ENCODE assay signal across 2 cellular contexts in the genomic region with DNA sequence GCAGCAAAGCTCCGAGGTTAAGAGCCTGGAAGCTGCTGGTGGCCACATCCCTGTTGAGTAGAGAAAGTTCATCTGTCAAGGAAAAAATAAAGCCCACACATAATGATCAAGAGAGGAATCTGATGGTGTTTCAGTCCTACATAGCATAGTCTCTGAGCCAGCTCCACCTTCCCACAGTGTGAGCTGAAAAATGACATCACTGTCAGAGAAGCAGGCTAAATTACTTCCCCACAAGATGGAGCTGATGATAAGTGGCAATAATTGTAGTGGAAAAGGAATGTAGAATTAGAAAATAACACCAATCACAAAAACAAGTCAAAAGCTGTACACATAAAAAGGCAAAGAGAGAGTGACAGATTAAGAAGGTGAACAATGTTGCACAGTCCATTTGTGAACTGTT.
A peak's percentile ranks its signal among the peaks of the same experiment; 100 is the strongest.
TF ChIP-seq lines count a peak whose summit lies in the region.

No MANE protein-coding gene starts in this region.

TF ChIP-seq in Ishikawa, 13 proteins besides CTCF, POLR2A, EP300 and RAD21:
- TF ChIP-seq, protein P1, sequence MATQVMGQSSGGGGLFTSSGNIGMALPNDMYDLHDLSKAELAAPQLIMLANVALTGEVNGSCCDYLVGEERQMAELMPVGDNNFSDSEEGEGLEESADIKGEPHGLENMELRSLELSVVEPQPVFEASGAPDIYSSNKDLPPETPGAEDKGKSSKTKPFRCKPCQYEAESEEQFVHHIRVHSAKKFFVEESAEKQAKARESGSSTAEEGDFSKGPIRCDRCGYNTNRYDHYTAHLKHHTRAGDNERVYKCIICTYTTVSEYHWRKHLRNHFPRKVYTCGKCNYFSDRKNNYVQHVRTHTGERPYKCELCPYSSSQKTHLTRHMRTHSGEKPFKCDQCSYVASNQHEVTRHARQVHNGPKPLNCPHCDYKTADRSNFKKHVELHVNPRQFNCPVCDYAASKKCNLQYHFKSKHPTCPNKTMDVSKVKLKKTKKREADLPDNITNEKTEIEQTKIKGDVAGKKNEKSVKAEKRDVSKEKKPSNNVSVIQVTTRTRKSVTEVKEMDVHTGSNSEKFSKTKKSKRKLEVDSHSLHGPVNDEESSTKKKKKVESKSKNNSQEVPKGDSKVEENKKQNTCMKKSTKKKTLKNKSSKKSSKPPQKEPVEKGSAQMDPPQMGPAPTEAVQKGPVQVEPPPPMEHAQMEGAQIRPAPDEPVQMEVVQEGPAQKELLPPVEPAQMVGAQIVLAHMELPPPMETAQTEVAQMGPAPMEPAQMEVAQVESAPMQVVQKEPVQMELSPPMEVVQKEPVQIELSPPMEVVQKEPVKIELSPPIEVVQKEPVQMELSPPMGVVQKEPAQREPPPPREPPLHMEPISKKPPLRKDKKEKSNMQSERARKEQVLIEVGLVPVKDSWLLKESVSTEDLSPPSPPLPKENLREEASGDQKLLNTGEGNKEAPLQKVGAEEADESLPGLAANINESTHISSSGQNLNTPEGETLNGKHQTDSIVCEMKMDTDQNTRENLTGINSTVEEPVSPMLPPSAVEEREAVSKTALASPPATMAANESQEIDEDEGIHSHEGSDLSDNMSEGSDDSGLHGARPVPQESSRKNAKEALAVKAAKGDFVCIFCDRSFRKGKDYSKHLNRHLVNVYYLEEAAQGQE (IDR thresholded peaks at IDR 0.05; ENCODE audit: low read depth), result no peak
- no peak for TF ChIP-seq CREB1 (IDR thresholded peaks at IDR 0.05; ENCODE audit: low read depth)
- no peak for TF ChIP-seq NFIC (IDR thresholded peaks at IDR 0.05)
- TF ChIP-seq EGR1 (IDR thresholded peaks at IDR 0.05), result no peak
- TF ChIP-seq TEAD4 (IDR thresholded peaks at IDR 0.05), result no peak
- TF ChIP-seq TCF12 (IDR thresholded peaks at IDR 0.05; ENCODE audit: low read depth), result no peak
- TF ChIP-seq YY1 (IDR thresholded peaks at IDR 0.05; ENCODE audit: low read depth), result no peak
- TF ChIP-seq, protein P2, sequence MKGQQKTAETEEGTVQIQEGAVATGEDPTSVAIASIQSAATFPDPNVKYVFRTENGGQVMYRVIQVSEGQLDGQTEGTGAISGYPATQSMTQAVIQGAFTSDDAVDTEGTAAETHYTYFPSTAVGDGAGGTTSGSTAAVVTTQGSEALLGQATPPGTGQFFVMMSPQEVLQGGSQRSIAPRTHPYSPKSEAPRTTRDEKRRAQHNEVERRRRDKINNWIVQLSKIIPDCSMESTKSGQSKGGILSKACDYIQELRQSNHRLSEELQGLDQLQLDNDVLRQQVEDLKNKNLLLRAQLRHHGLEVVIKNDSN (IDR thresholded peaks at IDR 0.05), result no peak
- TF ChIP-seq FOXM1 (IDR thresholded peaks at IDR 0.05; ENCODE audit: borderline replicate concordance, low read depth), result no peak
- no peak for TF ChIP-seq CEBPB (IDR thresholded peaks at IDR 0.05)
- TF ChIP-seq ZBTB7A (IDR thresholded peaks at IDR 0.05; ENCODE audit: low read depth), result no peak
- TF ChIP-seq, protein P3, sequence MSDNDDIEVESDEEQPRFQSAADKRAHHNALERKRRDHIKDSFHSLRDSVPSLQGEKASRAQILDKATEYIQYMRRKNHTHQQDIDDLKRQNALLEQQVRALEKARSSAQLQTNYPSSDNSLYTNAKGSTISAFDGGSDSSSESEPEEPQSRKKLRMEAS (IDR thresholded peaks at IDR 0.05), result no peak
- no peak for TF ChIP-seq TAF1 (IDR thresholded peaks at IDR 0.05; ENCODE audit: low read depth)
TF ChIP-seq in Ishikawa: peak in this region for 0.

TF ChIP-seq in K562, 482 proteins besides CTCF, POLR2A, EP300 and RAD21 (continued from another document and continues in another):
- TF ChIP-seq, protein P4, sequence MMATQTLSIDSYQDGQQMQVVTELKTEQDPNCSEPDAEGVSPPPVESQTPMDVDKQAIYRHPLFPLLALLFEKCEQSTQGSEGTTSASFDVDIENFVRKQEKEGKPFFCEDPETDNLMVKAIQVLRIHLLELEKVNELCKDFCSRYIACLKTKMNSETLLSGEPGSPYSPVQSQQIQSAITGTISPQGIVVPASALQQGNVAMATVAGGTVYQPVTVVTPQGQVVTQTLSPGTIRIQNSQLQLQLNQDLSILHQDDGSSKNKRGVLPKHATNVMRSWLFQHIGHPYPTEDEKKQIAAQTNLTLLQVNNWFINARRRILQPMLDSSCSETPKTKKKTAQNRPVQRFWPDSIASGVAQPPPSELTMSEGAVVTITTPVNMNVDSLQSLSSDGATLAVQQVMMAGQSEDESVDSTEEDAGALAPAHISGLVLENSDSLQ (IDR thresholded peaks at IDR 0.05), result peak; percentile 59; the same call in 1 of the 2 replicates
- TF ChIP-seq MEIS2 (IDR thresholded peaks at IDR 0.05; ENCODE audit: partially characterized antibody) (peak; percentile 52), L3MBTL2 (IDR thresholded peaks at IDR 0.05) (no peak), ZNF586 (CRISPR knock-in tag; conservative IDR thresholded peaks at IDR 0.05) (no peak), RBFOX2 (IDR thresholded peaks at IDR 0.05; ENCODE audit: low read depth, low read length) (no peak), GABPB1 (CRISPR knock-in tag; IDR thresholded peaks at IDR 0.05) (no peak), RFX5 (IDR thresholded peaks at IDR 0.05; ENCODE audit: low read depth, low read length) (no peak), KAT2B (IDR thresholded peaks at IDR 0.05; ENCODE audit: low read depth, low read length) (no peak), EZH2 (IDR thresholded peaks at IDR 0.05; ENCODE audit: borderline replicate concordance, low read depth, low read length) (no peak), HEY1 (CRISPR knock-in tag; IDR thresholded peaks at IDR 0.05; ENCODE audit: borderline replicate concordance) (no peak), FOXK2 (conservative IDR thresholded peaks at IDR 0.05 in 1 of 2, IDR thresholded peaks at IDR 0.05 in 1 of 2; ENCODE audit: low read depth in 2 of 2) (0 out of 4 replicates have a peak, but pooled peaks of 1 of the 2 experiments have one; percentile 36), SMARCA4 (IDR thresholded peaks at IDR 0.05) (0 out of 2 replicates have a peak, but pooled peaks have one; percentile 41), RCOR1 (IDR thresholded peaks at IDR 0.05; ENCODE audit: borderline replicate concordance in 1 of 2, low read depth in 2 of 2, low read length in 2 of 2) (0 out of 4 replicates have a peak, but pooled peaks of 1 of the 2 experiments have one; percentile 5), JUND (IDR thresholded peaks at IDR 0.05; ENCODE audit: borderline replicate concordance, low read depth, low read length) (peak; percentile 78), JUND (tag; IDR thresholded peaks at IDR 0.05; ENCODE audit: borderline replicate concordance, low read depth, low read length) (peak; percentile 80; the same call in 2 of the 3 replicates), ARID1B (IDR thresholded peaks at IDR 0.05) (peak; percentile 10; the same call in 1 of the 2 replicates), ZNF282 (CRISPR knock-in tag; IDR thresholded peaks at IDR 0.05) (no peak), NRF1 (conservative IDR thresholded peaks at IDR 0.05 in 1 of 2, IDR thresholded peaks at IDR 0.05 in 1 of 2) (peak in 1 of 2 experiments; percentile 16; a peak in 2 of 4 replicates), CBX8 (IDR thresholded peaks at IDR 0.05; ENCODE audit: borderline replicate concordance, extremely low read depth, low read depth, low read length, poor library complexity, severe bottlenecking) (no peak), HDAC2 (IDR thresholded peaks at IDR 0.05) (no peak), TRIM28 (IDR thresholded peaks at IDR 0.05) (no peak), ESRRA (IDR thresholded peaks at IDR 0.05; ENCODE audit: borderline replicate concordance, low read depth) (0 out of 2 replicates have a peak, but pooled peaks have one; percentile 14), KLF13 (tag; IDR thresholded peaks at IDR 0.05; ENCODE audit: borderline replicate concordance, low read depth) (no peak), XRCC3 (IDR thresholded peaks at IDR 0.05) (no peak), ZNF764 (CRISPR knock-in tag; IDR thresholded peaks at IDR 0.05; ENCODE audit: low read depth) (no peak), NFXL1 (CRISPR knock-in tag; IDR thresholded peaks at IDR 0.05) (no peak), MIER1 (IDR thresholded peaks at IDR 0.05; ENCODE audit: low read depth) (no peak), DPF2 (IDR thresholded peaks at IDR 0.05) (0 out of 2 replicates have a peak, but pooled peaks have one; percentile 31), MAZ (CRISPR knock-in tag; conservative IDR thresholded peaks at IDR 0.05 in 1 of 2, IDR thresholded peaks at IDR 0.05 in 1 of 2) (0 out of 4 replicates have a peak, but pooled peaks of 1 of the 2 experiments have one; percentile 13), JUN (IDR thresholded peaks at IDR 0.05; ENCODE audit: borderline replicate concordance, low read depth, low read length) (0 out of 2 replicates have a peak, but pooled peaks have one; percentile 14), JUN (CRISPR knock-in tag; IDR thresholded peaks at IDR 0.05; ENCODE audit: borderline replicate concordance) (no peak), ZNF436 (CRISPR knock-in tag; IDR thresholded peaks at IDR 0.05) (no peak)
- TF ChIP-seq, protein P5, sequence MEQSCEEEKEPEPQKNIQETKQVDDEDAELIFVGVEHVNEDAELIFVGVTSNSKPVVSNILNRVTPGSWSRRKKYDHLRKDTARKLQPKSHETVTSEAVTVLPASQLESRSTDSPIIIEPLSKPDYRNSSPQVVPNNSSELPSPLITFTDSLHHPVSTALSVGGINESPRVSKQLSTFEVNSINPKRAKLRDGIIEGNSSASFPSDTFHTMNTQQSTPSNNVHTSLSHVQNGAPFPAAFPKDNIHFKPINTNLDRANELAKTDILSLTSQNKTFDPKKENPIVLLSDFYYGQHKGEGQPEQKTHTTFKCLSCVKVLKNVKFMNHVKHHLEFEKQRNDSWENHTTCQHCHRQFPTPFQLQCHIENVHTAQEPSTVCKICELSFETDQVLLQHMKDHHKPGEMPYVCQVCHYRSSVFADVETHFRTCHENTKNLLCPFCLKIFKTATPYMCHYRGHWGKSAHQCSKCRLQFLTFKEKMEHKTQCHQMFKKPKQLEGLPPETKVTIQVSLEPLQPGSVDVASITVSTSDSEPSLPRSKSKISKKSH (CRISPR knock-in tag; IDR thresholded peaks at IDR 0.05), result no peak
- TF ChIP-seq, protein P6, sequence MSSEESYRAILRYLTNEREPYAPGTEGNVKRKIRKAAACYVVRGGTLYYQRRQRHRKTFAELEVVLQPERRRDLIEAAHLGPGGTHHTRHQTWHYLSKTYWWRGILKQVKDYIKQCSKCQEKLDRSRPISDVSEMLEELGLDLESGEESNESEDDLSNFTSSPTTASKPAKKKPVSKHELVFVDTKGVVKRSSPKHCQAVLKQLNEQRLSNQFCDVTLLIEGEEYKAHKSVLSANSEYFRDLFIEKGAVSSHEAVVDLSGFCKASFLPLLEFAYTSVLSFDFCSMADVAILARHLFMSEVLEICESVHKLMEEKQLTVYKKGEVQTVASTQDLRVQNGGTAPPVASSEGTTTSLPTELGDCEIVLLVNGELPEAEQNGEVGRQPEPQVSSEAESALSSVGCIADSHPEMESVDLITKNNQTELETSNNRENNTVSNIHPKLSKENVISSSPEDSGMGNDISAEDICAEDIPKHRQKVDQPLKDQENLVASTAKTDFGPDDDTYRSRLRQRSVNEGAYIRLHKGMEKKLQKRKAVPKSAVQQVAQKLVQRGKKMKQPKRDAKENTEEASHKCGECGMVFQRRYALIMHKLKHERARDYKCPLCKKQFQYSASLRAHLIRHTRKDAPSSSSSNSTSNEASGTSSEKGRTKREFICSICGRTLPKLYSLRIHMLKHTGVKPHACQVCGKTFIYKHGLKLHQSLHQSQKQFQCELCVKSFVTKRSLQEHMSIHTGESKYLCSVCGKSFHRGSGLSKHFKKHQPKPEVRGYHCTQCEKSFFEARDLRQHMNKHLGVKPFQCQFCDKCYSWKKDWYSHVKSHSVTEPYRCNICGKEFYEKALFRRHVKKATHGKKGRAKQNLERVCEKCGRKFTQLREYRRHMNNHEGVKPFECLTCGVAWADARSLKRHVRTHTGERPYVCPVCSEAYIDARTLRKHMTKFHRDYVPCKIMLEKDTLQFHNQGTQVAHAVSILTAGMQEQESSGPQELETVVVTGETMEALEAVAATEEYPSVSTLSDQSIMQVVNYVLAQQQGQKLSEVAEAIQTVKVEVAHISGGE (CRISPR knock-in tag; IDR thresholded peaks at IDR 0.05), result no peak
- TF ChIP-seq, protein P7, sequence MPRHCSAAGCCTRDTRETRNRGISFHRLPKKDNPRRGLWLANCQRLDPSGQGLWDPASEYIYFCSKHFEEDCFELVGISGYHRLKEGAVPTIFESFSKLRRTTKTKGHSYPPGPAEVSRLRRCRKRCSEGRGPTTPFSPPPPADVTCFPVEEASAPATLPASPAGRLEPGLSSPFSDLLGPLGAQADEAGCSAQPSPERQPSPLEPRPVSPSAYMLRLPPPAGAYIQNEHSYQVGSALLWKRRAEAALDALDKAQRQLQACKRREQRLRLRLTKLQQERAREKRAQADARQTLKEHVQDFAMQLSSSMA (CRISPR knock-in tag; IDR thresholded peaks at IDR 0.05), result no peak
- TF ChIP-seq, protein P8, sequence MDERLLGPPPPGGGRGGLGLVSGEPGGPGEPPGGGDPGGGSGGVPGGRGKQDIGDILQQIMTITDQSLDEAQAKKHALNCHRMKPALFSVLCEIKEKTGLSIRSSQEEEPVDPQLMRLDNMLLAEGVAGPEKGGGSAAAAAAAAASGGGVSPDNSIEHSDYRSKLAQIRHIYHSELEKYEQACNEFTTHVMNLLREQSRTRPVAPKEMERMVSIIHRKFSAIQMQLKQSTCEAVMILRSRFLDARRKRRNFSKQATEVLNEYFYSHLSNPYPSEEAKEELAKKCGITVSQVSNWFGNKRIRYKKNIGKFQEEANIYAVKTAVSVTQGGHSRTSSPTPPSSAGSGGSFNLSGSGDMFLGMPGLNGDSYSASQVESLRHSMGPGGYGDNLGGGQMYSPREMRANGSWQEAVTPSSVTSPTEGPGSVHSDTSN (CRISPR knock-in tag; IDR thresholded peaks at IDR 0.05; ENCODE audit: low read depth), result no peak
- TF ChIP-seq, protein P8 (tag; conservative IDR thresholded peaks at IDR 0.05; ENCODE audit: low read depth), result no peak
- TF ChIP-seq, protein P9, sequence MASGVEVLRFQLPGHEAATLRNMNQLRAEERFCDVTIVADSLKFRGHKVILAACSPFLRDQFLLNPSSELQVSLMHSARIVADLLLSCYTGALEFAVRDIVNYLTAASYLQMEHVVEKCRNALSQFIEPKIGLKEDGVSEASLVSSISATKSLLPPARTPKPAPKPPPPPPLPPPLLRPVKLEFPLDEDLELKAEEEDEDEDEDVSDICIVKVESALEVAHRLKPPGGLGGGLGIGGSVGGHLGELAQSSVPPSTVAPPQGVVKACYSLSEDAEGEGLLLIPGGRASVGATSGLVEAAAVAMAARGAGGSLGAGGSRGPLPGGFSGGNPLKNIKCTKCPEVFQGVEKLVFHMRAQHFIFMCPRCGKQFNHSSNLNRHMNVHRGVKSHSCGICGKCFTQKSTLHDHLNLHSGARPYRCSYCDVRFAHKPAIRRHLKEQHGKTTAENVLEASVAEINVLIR (CRISPR knock-in tag; IDR thresholded peaks at IDR 0.05), result no peak
- TF ChIP-seq, protein P10, sequence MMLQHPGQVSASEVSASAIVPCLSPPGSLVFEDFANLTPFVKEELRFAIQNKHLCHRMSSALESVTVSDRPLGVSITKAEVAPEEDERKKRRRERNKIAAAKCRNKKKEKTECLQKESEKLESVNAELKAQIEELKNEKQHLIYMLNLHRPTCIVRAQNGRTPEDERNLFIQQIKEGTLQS (IDR thresholded peaks at IDR 0.05), result peak; percentile 77
- TF ChIP-seq, protein P10 (CRISPR knock-in tag; conservative IDR thresholded peaks at IDR 0.05), result no peak
